Comparison of ENCODE assay signal across 1 cellular context in genomic region chr1:70048336-70048735, GRCh38.
TF ChIP-seq lines count a peak whose summit lies in the region.

No MANE protein-coding gene starts in this region.

TF ChIP-seq in IMR-90, 13 proteins besides CTCF, POLR2A, EP300 and RAD21 (continued from another document):
- TF ChIP-seq USF2 (IDR thresholded peaks at IDR 0.05; ENCODE audit: low read depth, low read length) = no peak
- TF ChIP-seq RCOR1 (IDR thresholded peaks at IDR 0.05; ENCODE audit: insufficient replicate concordance, low read length) = no peak
- TF ChIP-seq MXI1 (IDR thresholded peaks at IDR 0.05; ENCODE audit: borderline replicate concordance, low read depth, low read length) = no peak
- no peak for TF ChIP-seq MAFK (IDR thresholded peaks at IDR 0.05; ENCODE audit: low read depth, low read length)
- no peak for TF ChIP-seq CHD1 (IDR thresholded peaks at IDR 0.05; ENCODE audit: low read depth, low read length)
- TF ChIP-seq BHLHE40 (IDR thresholded peaks at IDR 0.05; ENCODE audit: low read depth, low read length) = no peak
- TF ChIP-seq SMC3 (IDR thresholded peaks at IDR 0.05; ENCODE audit: low read depth, low read length) = no peak
- no peak; the same call in 1 of the 2 replicates for TF ChIP-seq FOS (IDR thresholded peaks at IDR 0.05; ENCODE audit: low read depth, low read length)
